ENCODE assay signal across 9 cellular contexts in the genomic region with DNA sequence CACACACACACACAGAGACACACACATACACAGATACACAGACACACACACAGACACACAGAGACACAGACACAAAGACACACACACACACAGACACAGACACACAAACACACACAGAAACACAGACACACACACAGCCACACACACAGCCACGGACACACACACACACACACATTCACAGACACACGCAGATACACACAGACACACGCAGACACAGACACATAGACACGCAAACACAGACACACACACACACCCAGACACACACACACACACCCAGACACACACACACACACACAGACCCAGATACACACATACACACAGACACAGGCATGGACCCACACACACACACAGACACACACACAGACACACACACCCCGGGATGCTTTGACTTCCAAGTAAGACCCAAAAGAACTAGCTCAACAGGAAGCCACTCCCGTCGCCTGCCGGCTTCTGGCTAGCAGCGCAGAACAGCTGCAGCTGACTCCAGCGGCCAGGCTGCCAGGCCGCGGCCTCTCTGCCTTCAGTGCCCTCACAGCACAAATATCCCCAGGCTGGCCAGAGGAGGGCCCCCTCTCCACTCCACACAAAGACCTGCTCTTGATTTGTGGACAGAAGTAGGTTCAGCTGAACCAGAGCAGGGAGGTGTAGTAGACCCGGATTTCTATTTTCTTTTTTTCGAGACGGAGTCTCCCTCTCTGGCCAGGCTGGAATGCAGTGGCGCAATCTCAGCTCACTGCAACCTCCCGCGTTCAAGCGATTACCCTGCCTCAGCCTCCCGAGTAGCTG. TPM values are rescaled to one million over a fixed set of nuclear protein-coding genes. Genes with fewer than 3 reads are reported as not detected.
A peak's percentile ranks its signal among the peaks of the same experiment; 100 is the strongest.
DNase-seq lines count a peak whose midpoint lies in the region; ATAC-seq and TF ChIP-seq lines count a peak whose summit lies in the region.
"Had no signal": no experiment of that assay in that cellular context is flagged by ENCODE, and none has a peak within 500 bp of the region (broad histone marks: within the 10 kb centered on the region; RNA-seq: fewer than 3 reads in every experiment).

No MANE protein-coding gene starts in this region.

- ATAC-seq in RWPE2 (ENCODE audit: low read depth): peak; percentile 84
- ATAC-seq in activated T-helper 17 cell treated with anti-CD3 and anti-CD28 coated beads, Interleukin-2, amount 50 U/mL, for 72 hours (replicated peaks): peak; percentile 98
- no peak for ATAC-seq in GM21381 (IDR thresholded peaks at IDR 0.05; ENCODE audit: unreplicated experiment)

- no peak overlapping the region for H3K4me3 Mint-ChIP-seq in activated T-helper 17 cell treated with anti-CD3 and anti-CD28 coated beads, Interleukin-2, amount 50 U/mL, for 72 hours
- H3K4me3 Mint-ChIP-seq in neural progenitor cell: no peak overlapping the region

- H3K27me3 ChIP-seq in RWPE2 (ENCODE audit: insufficient read depth, poor library complexity, severe bottlenecking) (no peaks in the 10 kb centered on the region), neural progenitor cell (peaks cover 20% of the 10 kb centered on the region)

- H3K27me3 Mint-ChIP-seq in activated T-helper 17 cell treated with anti-CD3 and anti-CD28 coated beads, Interleukin-2, amount 50 U/mL, for 72 hours: no peaks in the 10 kb centered on the region
- peaks cover 7% of the 10 kb centered on the region for H3K27me3 Mint-ChIP-seq in neural progenitor cell (ENCODE audit: insufficient read depth, low read depth)

- peak; percentile 81 for DNase-seq in GM04503 (ENCODE audit: low read depth)
- peak; percentile 78 for DNase-seq in RWPE2 (ENCODE audit: low spot score)
- peak; percentile 96 for DNase-seq in fibroblast of villous mesenchyme (ENCODE audit: low read depth)
- DNase-seq in neural progenitor cell (ENCODE audit: low spot score): peak; percentile 93
- peak in 48 of 49 donors; percentile 14 to 88 (median 74) for DNase-seq in substantia nigra (lab: John Stamatoyannopoulos, UW)

- H3K4me1 ChIP-seq in RWPE2 (ENCODE audit: insufficient read depth, poor library complexity, severe bottlenecking) (peaks cover 16% of the 10 kb centered on the region), neural progenitor cell (peaks cover 6% of the 10 kb centered on the region)

- H3K4me3 ChIP-seq in RWPE2 (ENCODE audit: severe bottlenecking) (no peak overlapping the region), fibroblast of villous mesenchyme (ENCODE audit: low read depth, low read length) (no peak overlapping the region), neural progenitor cell (no peak overlapping the region)

- no peaks in the 10 kb centered on the region for H3K9me3 Mint-ChIP-seq in activated T-helper 17 cell treated with anti-CD3 and anti-CD28 coated beads, Interleukin-2, amount 50 U/mL, for 72 hours
- no peaks in the 10 kb centered on the region for H3K9me3 Mint-ChIP-seq in neural progenitor cell

- H2AFZ ChIP-seq in neural progenitor cell (replicated peaks): peak overlapping the region; percentile 65

- no peak overlapping the region for H3K9ac ChIP-seq in neural progenitor cell

- no peaks in the 10 kb centered on the region for H3K9me3 ChIP-seq in RWPE2 (ENCODE audit: severe bottlenecking)
- H3K9me3 ChIP-seq in neural progenitor cell (ENCODE audit: low read depth): no peaks in the 10 kb centered on the region

- peak overlapping the region; percentile 78 for H3K27ac ChIP-seq in RWPE2 (ENCODE audit: poor library complexity, severe bottlenecking)
- no peak overlapping the region for H3K27ac ChIP-seq in neural progenitor cell
- H3K27ac ChIP-seq in substantia nigra (ENCODE audit: low read depth, low read length, poor library complexity, severe bottlenecking): no peak overlapping the region

- H3F3A ChIP-seq in neural progenitor cell (ENCODE audit: low read depth): peaks cover 15% of the 10 kb centered on the region

- no peaks in the 10 kb centered on the region for H3K36me3 Mint-ChIP-seq in activated T-helper 17 cell treated with anti-CD3 and anti-CD28 coated beads, Interleukin-2, amount 50 U/mL, for 72 hours (ENCODE audit: low read depth)
- no peaks in the 10 kb centered on the region for H3K36me3 Mint-ChIP-seq in neural progenitor cell

- H3K36me3 ChIP-seq in RWPE2 (ENCODE audit: low read depth) (no peaks in the 10 kb centered on the region), neural progenitor cell (no peaks in the 10 kb centered on the region)

- H4K20me1 ChIP-seq in neural progenitor cell (ENCODE audit: low read depth): no peaks in the 10 kb centered on the region

- no peak overlapping the region for H3K4me2 ChIP-seq in neural progenitor cell

- no peak overlapping the region for H3K27ac Mint-ChIP-seq in activated T-helper 17 cell treated with anti-CD3 and anti-CD28 coated beads, Interleukin-2, amount 50 U/mL, for 72 hours
- H3K27ac Mint-ChIP-seq in neural progenitor cell: no peak overlapping the region

- TF ChIP-seq CTCF in LNCAP (IDR thresholded peaks at IDR 0.05): peak; percentile 80
- TF ChIP-seq CTCF in RWPE2 (IDR thresholded peaks at IDR 0.05; ENCODE audit: poor library complexity, severe bottlenecking): peak; percentile 87
- TF ChIP-seq CTCF in fibroblast of villous mesenchyme (IDR thresholded peaks at IDR 0.05; ENCODE audit: insufficient read depth, low read depth, low read length): peak; percentile 91
- peak; percentile 83 for TF ChIP-seq CTCF in neural progenitor cell (IDR thresholded peaks at IDR 0.05)

- H3K79me2 ChIP-seq in neural progenitor cell (ENCODE audit: low read depth): no peaks in the 10 kb centered on the region

- H3K4me1 Mint-ChIP-seq in activated T-helper 17 cell treated with anti-CD3 and anti-CD28 coated beads, Interleukin-2, amount 50 U/mL, for 72 hours: no peaks in the 10 kb centered on the region
- H3K4me1 Mint-ChIP-seq in neural progenitor cell: peaks cover 12% of the 10 kb centered on the region

RNA-seq across cellular contexts. Expression of gene CHRNE, which starts 6.0 kb away (rescaled TPM):
- total RNA-seq in activated T-helper 17 cell treated with anti-CD3 and anti-CD28 coated beads, Interleukin-2, amount 50 U/mL, for 72 hours: under 1 TPM; 0.35 to 0.69 TPM
- total RNA-seq in fibroblast of villous mesenchyme (under 0.01 and 0.32 TPM in 2 replicates), neural progenitor cell (ENCODE audit: low replicate concordance) (0.19 TPM in 1 of 2 replicates, not detected in the other)

RNA-seq across cellular contexts. Expression of gene C17orf107, which starts 9.6 kb away (rescaled TPM):
- total RNA-seq in activated T-helper 17 cell treated with anti-CD3 and anti-CD28 coated beads, Interleukin-2, amount 50 U/mL, for 72 hours: 1 to 10 TPM in 1 of 2 donors, under 1 TPM in 1; 0.67 to 3.4 TPM
- total RNA-seq in fibroblast of villous mesenchyme (3.5 and 3.9 TPM in 2 replicates), neural progenitor cell (ENCODE audit: low replicate concordance) (1.1 and 2.3 TPM in 2 replicates)

RNA-seq across cellular contexts. Expression of gene GP1BA, which starts 23.2 kb away (rescaled TPM):
- under 1 TPM in 1 of 2 donors, not detected in 1; 0.11 TPM for total RNA-seq in activated T-helper 17 cell treated with anti-CD3 and anti-CD28 coated beads, Interleukin-2, amount 50 U/mL, for 72 hours
- not detected in 2 replicates for total RNA-seq in fibroblast of villous mesenchyme
- not detected in 2 replicates for total RNA-seq in neural progenitor cell (ENCODE audit: low replicate concordance)
- total RNA-seq: urinary bladder had no signal

RNA-seq across cellular contexts. Expression of gene SLC25A11, which starts 30.9 kb away (rescaled TPM):
- 10 to 100 TPM; 54.7 to 68.5 TPM for total RNA-seq in activated T-helper 17 cell treated with anti-CD3 and anti-CD28 coated beads, Interleukin-2, amount 50 U/mL, for 72 hours
- total RNA-seq in fibroblast of villous mesenchyme (51.8 and 64.7 TPM in 2 replicates), neural progenitor cell (ENCODE audit: low replicate concordance) (35.3 and 61.6 TPM in 2 replicates)

RNA-seq across cellular contexts. Expression of gene RNF167, which starts 31.2 kb away (rescaled TPM):
- total RNA-seq in activated T-helper 17 cell treated with anti-CD3 and anti-CD28 coated beads, Interleukin-2, amount 50 U/mL, for 72 hours: 100 to 1,000 TPM; 184 to 197 TPM
- total RNA-seq in fibroblast of villous mesenchyme: 26.4 and 34.5 TPM in 2 replicates
- 43.9 and 82.1 TPM in 2 replicates for total RNA-seq in neural progenitor cell (ENCODE audit: low replicate concordance)
